9 cellular contexts compared by ENCODE assay signal in the genomic region with DNA sequence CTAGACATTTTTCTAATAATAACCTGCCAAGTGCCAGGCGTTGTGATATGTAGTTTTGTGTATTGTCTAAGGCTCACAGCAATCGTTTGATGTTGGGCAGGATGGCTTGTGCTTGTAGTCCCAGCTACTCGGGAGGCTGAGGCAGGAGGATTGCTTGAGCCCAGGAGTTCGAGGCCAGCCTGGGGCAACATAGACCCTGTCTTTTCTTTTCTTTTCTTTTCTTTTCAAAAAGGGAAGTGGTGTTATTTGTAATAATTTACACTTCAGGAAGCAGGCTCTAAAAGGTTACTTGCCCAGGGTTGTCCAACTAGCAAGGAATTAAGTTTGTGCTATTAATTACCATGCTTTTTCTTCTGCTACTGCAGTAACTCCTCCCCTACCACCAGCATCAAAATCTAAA.
A peak's percentile ranks its signal among the peaks of the same experiment; 100 is the strongest.
DNase-seq lines count a peak whose midpoint lies in the region; ATAC-seq lines count a peak whose summit lies in the region.
"Had no signal": no experiment of that assay in that cellular context is flagged by ENCODE, and none has a peak within 500 bp of the region (broad histone marks: within the 10 kb centered on the region; RNA-seq: fewer than 3 reads in every experiment).

No MANE protein-coding gene starts in this region.

- H3K9me3 Mint-ChIP-seq in activated naive CD4-positive, alpha-beta T cell treated with anti-CD3 and anti-CD28 coated beads, Interleukin-2, amount 50 U/mL, for 24 hours, result no peaks in the 10 kb centered on the region
- no peaks in the 10 kb centered on the region for H3K9me3 Mint-ChIP-seq in central memory CD8-positive, alpha-beta T cell
- H3K9me3 Mint-ChIP-seq in stimulated activated naive CD8-positive, alpha-beta T cell treated with anti-CD3 and anti-CD28 coated beads, Interleukin-15, amount 100 ng/mL, for 72 hours, result no peaks in the 10 kb centered on the region

- no peaks in the 10 kb centered on the region for H3K27me3 Mint-ChIP-seq in activated naive CD4-positive, alpha-beta T cell treated with anti-CD3 and anti-CD28 coated beads, Interleukin-2, amount 50 U/mL, for 24 hours
- no peaks in the 10 kb centered on the region for H3K27me3 Mint-ChIP-seq in central memory CD8-positive, alpha-beta T cell
- no peaks in the 10 kb centered on the region for H3K27me3 Mint-ChIP-seq in stimulated activated naive CD8-positive, alpha-beta T cell treated with anti-CD3 and anti-CD28 coated beads, Interleukin-15, amount 100 ng/mL, for 72 hours

- ATAC-seq in central memory CD8-positive, alpha-beta T cell (replicated peaks; ENCODE audit: extremely low read depth, poor library complexity, severe bottlenecking), result no peak
- ATAC-seq in stimulated activated naive CD8-positive, alpha-beta T cell treated with anti-CD3 and anti-CD28 coated beads, Interleukin-15, amount 100 ng/mL, for 72 hours, result no peak
- ATAC-seq: mucosa of descending colon had no signal

- DNase-seq in activated naive CD4-positive, alpha-beta T cell treated with anti-CD3 and anti-CD28 coated beads, Interleukin-2, amount 50 U/mL, for 16 hours, result no peak
- DNase-seq in NOMO-1 treated with dmso at 0.1 percent for 144 hours (lab: John Stamatoyannopoulos, UW; ENCODE audit: unreplicated experiment) (peak; percentile 29), GM03348 (ENCODE audit: low spot score) (no peak)
- DNase-seq in central memory CD8-positive, alpha-beta T cell (ENCODE audit: low spot score in 2 of 2), result no peak
- DNase-seq in stimulated activated naive CD8-positive, alpha-beta T cell treated with anti-CD3 and anti-CD28 coated beads, Interleukin-15, amount 100 ng/mL, for 72 hours, result no peak
- no peak for DNase-seq in activated effector memory CD4-positive, alpha-beta T cell treated with Interleukin-2 at 50 U/mL for 16 hours
- DNase-seq in effector CD4-positive, alpha-beta T cell, result no peak
- DNase-seq: mucosa of descending colon had no signal

- no peak overlapping the region for H3K27ac Mint-ChIP-seq in activated naive CD4-positive, alpha-beta T cell treated with anti-CD3 and anti-CD28 coated beads, Interleukin-2, amount 50 U/mL, for 24 hours
- H3K27ac Mint-ChIP-seq in central memory CD8-positive, alpha-beta T cell (ENCODE audit: low read depth), result no peak overlapping the region
- peak overlapping the region in 1 of 2 donors; percentile 54 for H3K27ac Mint-ChIP-seq in stimulated activated naive CD8-positive, alpha-beta T cell treated with anti-CD3 and anti-CD28 coated beads, Interleukin-15, amount 100 ng/mL, for 72 hours

- H3K4me1 Mint-ChIP-seq in activated naive CD4-positive, alpha-beta T cell treated with anti-CD3 and anti-CD28 coated beads, Interleukin-2, amount 50 U/mL, for 24 hours, result peaks cover 55% of the 10 kb centered on the region
- peaks cover 43% of the 10 kb centered on the region for H3K4me1 Mint-ChIP-seq in central memory CD8-positive, alpha-beta T cell
- peaks cover 72% of the 10 kb centered on the region for H3K4me1 Mint-ChIP-seq in stimulated activated naive CD8-positive, alpha-beta T cell treated with anti-CD3 and anti-CD28 coated beads, Interleukin-15, amount 100 ng/mL, for 72 hours

- H3K4me3 Mint-ChIP-seq in activated naive CD4-positive, alpha-beta T cell treated with anti-CD3 and anti-CD28 coated beads, Interleukin-2, amount 50 U/mL, for 24 hours, result peak overlapping the region; percentile 86
- H3K4me3 Mint-ChIP-seq in central memory CD8-positive, alpha-beta T cell, result peak overlapping the region; percentile 93
- H3K4me3 Mint-ChIP-seq in stimulated activated naive CD8-positive, alpha-beta T cell treated with anti-CD3 and anti-CD28 coated beads, Interleukin-15, amount 100 ng/mL, for 72 hours, result peak overlapping the region; percentile 90 to 93

- H3K36me3 Mint-ChIP-seq in activated naive CD4-positive, alpha-beta T cell treated with anti-CD3 and anti-CD28 coated beads, Interleukin-2, amount 50 U/mL, for 24 hours, result peaks cover 24% of the 10 kb centered on the region
- H3K36me3 Mint-ChIP-seq in central memory CD8-positive, alpha-beta T cell (ENCODE audit: insufficient read depth), result peaks cover 52% of the 10 kb centered on the region
